In genomic region chr10:50600831-50601466, GRCh38 we compare ENCODE assay signal across 18 cellular contexts. TPM values are rescaled to one million over a fixed set of nuclear protein-coding genes. Genes with fewer than 3 reads are reported as not detected.
DNase-seq lines count a peak whose midpoint lies in the region; ATAC-seq, FAIRE-seq and TF ChIP-seq lines count a peak whose summit lies in the region.
"Had no signal": no experiment of that assay in that cellular context is flagged by ENCODE, and none has a peak within 500 bp of the region (broad histone marks: within the 10 kb centered on the region; RNA-seq: fewer than 3 reads in every experiment).

No MANE protein-coding gene starts in this region.

- FAIRE-seq in keratinocyte (lab: Jason Lieb, UNC), result no peak

- in situ Hi-C loops in Caki2 (cut with HindIII; ENCODE audit: low pct_unique_long_range_greater_than_20kb, low sequenced_read_pairs), result no loop called here

- no peak overlapping the region for H3K4me3 ChIP-seq in cardiac fibroblast (replicated peaks in 1 of 2; ENCODE audit: low read depth in 2 of 2, low read length in 2 of 2)
- no peak overlapping the region for H3K4me3 ChIP-seq in keratinocyte (ENCODE audit: control insufficient read depth in 2 of 3, extremely low read depth in 1 of 3, insufficient read depth in 2 of 3, low read depth in 1 of 3, low read length in 3 of 3)
- H3K4me3 ChIP-seq in colonic mucosa, result no peak overlapping the region
- H3K4me3 ChIP-seq: BLaER1, body of pancreas, Peyer's patch, psoas muscle, stomach had no signal

- H3K79me2 ChIP-seq in keratinocyte (ENCODE audit: control insufficient read depth, insufficient read depth, low read length), result peaks cover 2% of the 10 kb centered on the region

- no peaks in the 10 kb centered on the region for H3K9me3 Mint-ChIP-seq in IgD-negative memory B cell
- H3K9me3 Mint-ChIP-seq: naive thymus-derived CD4-positive, alpha-beta T cell had no signal

- no peak overlapping the region for H3K4me3 Mint-ChIP-seq in IgD-negative memory B cell

- H3K9me3 ChIP-seq in keratinocyte (ENCODE audit: control insufficient read depth, low read depth, low read length) (no peaks in the 10 kb centered on the region), colonic mucosa (no peaks in the 10 kb centered on the region)
- H3K9me3 ChIP-seq: BLaER1, body of pancreas, Peyer's patch, psoas muscle, stomach had no signal

- H3K36me3 Mint-ChIP-seq in IgD-negative memory B cell, result no peaks in the 10 kb centered on the region

- ATAC-seq in GM19324 (IDR thresholded peaks at IDR 0.05; ENCODE audit: low FRiP score, unreplicated experiment) (no peak), HG03457 (IDR thresholded peaks at IDR 0.05; ENCODE audit: unreplicated experiment) (no peak)
- ATAC-seq: body of pancreas; naive thymus-derived CD4-positive, alpha-beta T cell had no signal

- H3K27ac ChIP-seq in keratinocyte (ENCODE audit: control insufficient read depth, insufficient read depth, low read length), result no peak overlapping the region
- no peak overlapping the region for H3K27ac ChIP-seq in colonic mucosa
- H3K27ac ChIP-seq: BLaER1, Peyer's patch, psoas muscle, stomach had no signal

- no peak overlapping the region for H2AFZ ChIP-seq in keratinocyte (ENCODE audit: control insufficient read depth, low read length)

- H3K27ac Mint-ChIP-seq in IgD-negative memory B cell, result peak overlapping the region in 2 of 3 donors; percentile 44 to 48

- DNase-seq in Caki2 (ENCODE audit: low read depth) (peak; percentile 39), cardiac fibroblast (ENCODE audit: low read depth in 2 of 2) (peak; percentile 31 to 68), keratinocyte (ENCODE audit: low read depth, low spot score) (no peak), colonic mucosa (no peak), retina (no peak)
- DNase-seq: activated CD4-positive, CD25-positive, alpha-beta regulatory T cell; MM.1S; naive thymus-derived CD4-positive, alpha-beta T cell; NCI-H2029 treated with DMSO at 0.1 percent for 48 hours; Peyer's patch; psoas muscle; stimulated activated CD4-positive, alpha-beta T cell treated with anti-CD3 and anti-CD28 coated beads, Interleukin-12 subunit alpha, Interleukin-12 subunit beta, amount 100 ng/mL, for 4 hours; stomach had no signal

- no peaks in the 10 kb centered on the region for H3K27me3 Mint-ChIP-seq in IgD-negative memory B cell
- H3K27me3 Mint-ChIP-seq: naive thymus-derived CD4-positive, alpha-beta T cell had no signal

- H3K4me2 ChIP-seq in keratinocyte (ENCODE audit: control insufficient read depth, extremely low read depth, insufficient read depth, low read depth, low read length), result peak overlapping the region; percentile 37
- H3K4me2 ChIP-seq: BLaER1 had no signal

- peaks cover 23 to 41% (median 39%) of the 10 kb centered on the region in 3 donors for H3K4me1 Mint-ChIP-seq in IgD-negative memory B cell

- dilution Hi-C loops in keratinocyte (cut with MboI; ENCODE audit: extremely low pct_ligation_motif_present, low sequenced_read_pairs), result no loop called here

- H4K20me1 ChIP-seq in keratinocyte (ENCODE audit: control insufficient read depth, extremely low read depth, insufficient read depth, low read length), result peaks cover 3% of the 10 kb centered on the region

- intact Hi-C loops in colonic mucosa (cut with DNase I), result no loop called here

- no peaks in the 10 kb centered on the region for H3K9me1 ChIP-seq in keratinocyte (ENCODE audit: control insufficient read depth, extremely low read depth, insufficient read depth, low read length)

- H3K9ac ChIP-seq in keratinocyte (ENCODE audit: control insufficient read depth, extremely low read depth, insufficient read depth, low read length) (no peak overlapping the region), colonic mucosa (ENCODE audit: low read depth in 2 of 2, low read length in 2 of 2) (no peak overlapping the region)
- H3K9ac ChIP-seq: BLaER1 had no signal

- H3K27me3 ChIP-seq in keratinocyte (ENCODE audit: control insufficient read depth, extremely low read depth, insufficient read depth, low read length) (no peaks in the 10 kb centered on the region), colonic mucosa (no peaks in the 10 kb centered on the region)
- H3K27me3 ChIP-seq: BLaER1, body of pancreas, Peyer's patch, stomach had no signal

- no peak for TF ChIP-seq CTCF in cardiac fibroblast (IDR thresholded peaks at IDR 0.05; ENCODE audit: low read depth, low read length)
- TF ChIP-seq CTCF in keratinocyte (optimal IDR thresholded peaks at IDR 0.05 in 1 of 3, IDR thresholded peaks at IDR 0.05 in 1 of 3, conservative IDR thresholded peaks at IDR 0.05 in 1 of 3; ENCODE audit: extremely low read depth in 1 of 3, insufficient read depth in 2 of 3, low read length in 3 of 3), result no peak
- TF ChIP-seq CTCF in colonic mucosa (IDR thresholded peaks at IDR 0.05), result no peak

- H3K36me3 ChIP-seq in keratinocyte (ENCODE audit: control insufficient read depth in 2 of 2, extremely low read depth in 1 of 2, insufficient read depth in 2 of 2, low read length in 2 of 2) (no peaks in the 10 kb centered on the region), colonic mucosa (no peaks in the 10 kb centered on the region)
- H3K36me3 ChIP-seq: BLaER1, Peyer's patch, stomach had no signal

- H3K4me1 ChIP-seq in keratinocyte (ENCODE audit: control insufficient read depth, extremely low read depth, insufficient read depth, low read length) (peaks cover 44% of the 10 kb centered on the region), colonic mucosa (peaks cover 6% of the 10 kb centered on the region)

RNA-seq across cellular contexts. Expression of gene SGMS1, which starts 22.8 kb away (rescaled TPM):
- total RNA-seq in Caki2 (2014; rRNA removed; shearing (Covaris generic); ENCODE audit: low replicate concordance), result 52.0 and 54.6 TPM in 2 replicates
- polyA plus RNA-seq in IgD-negative memory B cell (12.4 TPM), keratinocyte (16.3 to 18.3 TPM (median 16.7 TPM) in 3 replicates)
- 96.4 TPM for polyA plus RNA-seq in keratinocyte (2011; ENCODE audit: low read depth)
- polyA plus RNA-seq in keratinocyte (2011; cell fraction: cytosol; rRNA removed), result 9.7 and 12.7 TPM in 2 replicates
- 17.8 and 18.7 TPM in 2 replicates for polyA plus RNA-seq in keratinocyte (2011; cell fraction: nucleus; rRNA removed)
- 13.6 and 15.8 TPM in 2 replicates for polyA plus RNA-seq in keratinocyte (2012; ENCODE audit: low replicate concordance)
- 18.4 to 24.3 TPM (median 18.9 TPM) in 3 replicates for polyA minus RNA-seq in keratinocyte
- 21.9 TPM for polyA minus RNA-seq in keratinocyte (2011; cell fraction: cytosol; rRNA and poly(A)+ RNA removed)
- 31.7 and 46.4 TPM in 2 replicates for polyA minus RNA-seq in keratinocyte (2011; cell fraction: nucleus; rRNA and poly(A)+ RNA removed)
- total RNA-seq in colonic mucosa, result 10 to 100 TPM; 19.4 to 19.5 TPM

Comparison
In these comparisons a context has a peak if more than half of its experiments do, and no peak if none do; other contexts are left out.
1. DNase-seq: peak in Caki2 (single experiment) and cardiac fibroblast (2 of 2); none in keratinocyte (single experiment), colonic mucosa (single experiment) and retina (single experiment).